In the genomic region with DNA sequence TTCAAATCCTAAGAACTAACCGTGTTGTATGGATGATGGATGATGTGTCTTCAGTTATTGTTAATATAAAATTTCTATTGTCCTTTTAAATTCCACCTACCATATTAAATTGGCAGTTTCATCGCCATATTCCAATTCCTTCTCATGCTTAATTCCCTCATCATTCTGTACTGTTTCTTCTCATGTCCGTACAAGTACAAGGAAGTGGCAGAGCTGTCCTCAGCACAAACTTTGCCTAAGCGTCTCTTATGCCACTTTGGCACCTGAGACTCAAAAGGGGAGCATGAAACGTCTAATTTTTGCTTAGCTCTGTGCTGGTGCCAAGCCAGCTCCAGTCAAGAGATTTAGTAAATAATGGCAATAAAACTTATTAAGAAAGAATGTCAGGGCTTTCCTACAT, we compare ENCODE assay signal across 16 cellular contexts.
A peak's percentile ranks its signal among the peaks of the same experiment; 100 is the strongest.
DNase-seq lines count a peak whose midpoint lies in the region; FAIRE-seq and TF ChIP-seq lines count a peak whose summit lies in the region.
"Had no signal": no experiment of that assay in that cellular context is flagged by ENCODE, and none has a peak within 500 bp of the region (broad histone marks: within the 10 kb centered on the region; RNA-seq: fewer than 3 reads in every experiment).

No MANE protein-coding gene starts in this region.

- DNase-seq in H1 (ENCODE audit: low read depth in 1 of 2, low spot score in 2 of 2) = no peak
- peak; percentile 7 for DNase-seq in kidney tubule cell (ENCODE audit: low spot score)
- no peak for DNase-seq in hypothalamus (lab: John Stamatoyannopoulos, UW)
- DNase-seq in 8988T = no peak
- DNase-seq in NCI-H774 (lab: John Stamatoyannopoulos, UW) = no peak
- DNase-seq in stimulated activated CD4-positive, alpha-beta T cell treated with anti-CD3 and anti-CD28 coated beads, Interleukin-1b, Interleukin-23, amount 100 ng/mL, for 48 hours = no peak
- DNase-seq: BE2C; CD4-positive, alpha-beta memory T cell; DMS79; GM23248 had no signal

- H2BK15ac ChIP-seq in H1 (ENCODE audit: low read length) = no peak overlapping the region

- H4K20me1 ChIP-seq in H1 (replicated peaks in 1 of 2; ENCODE audit: control insufficient read depth in 1 of 2, insufficient read depth in 2 of 2, low read length in 2 of 2) = no peaks in the 10 kb centered on the region

- CTCF ChIA-PET in H1 (lab: Charles Lee; ENCODE audit: partially characterized antibody) = interaction anchor here (0.6 to 1.4 kb wide), 8 partner anchors 8 to 870 kb away, joined by 3 to 5 read pairs (median 3); no protein-coding TSS in a partner anchor

- H3K4me3 ChIP-seq in HUES6 (ENCODE audit: low read depth, low read length) (no peak overlapping the region), H1 (ENCODE audit: extremely low read depth in 1 of 4, insufficient read depth in 2 of 4, low read depth in 3 of 4, low read length in 4 of 4) (no peak overlapping the region)
- H3K4me3 ChIP-seq: A549, GM12878, GM23248, HAP-1 had no signal

- H3K23ac ChIP-seq in H1 (ENCODE audit: insufficient read length) = no peak overlapping the region

- H3K36me3 ChIP-seq in HUES6 (ENCODE audit: control insufficient read depth, insufficient read depth, low read length) (no peaks in the 10 kb centered on the region), H1 (ENCODE audit: control insufficient read depth in 2 of 4, insufficient read depth in 4 of 4, low read length in 3 of 4) (no peaks in the 10 kb centered on the region)
- H3K36me3 ChIP-seq: BE2C, HAP-1 had no signal

- H3K18ac ChIP-seq in H1 (ENCODE audit: extremely low read depth, low read length) = no peak overlapping the region

- H3K27me3 ChIP-seq in HUES6 (ENCODE audit: control insufficient read depth, insufficient read depth, low read length) = no peaks in the 10 kb centered on the region
- no peaks in the 10 kb centered on the region for H3K27me3 ChIP-seq in H1 (replicated peaks in 1 of 4; ENCODE audit: control insufficient read depth in 3 of 4, extremely low read depth in 1 of 4, insufficient read depth in 3 of 4, low read length in 3 of 4)
- H3K27me3 ChIP-seq: BE2C had no signal

- no peak for TF ChIP-seq CTCF in H1 (IDR thresholded peaks at IDR 0.05; ENCODE audit: control extremely low read depth in 1 of 3, insufficient read depth in 1 of 3, low read depth in 1 of 3, low read length in 3 of 3)

- no peak overlapping the region for H2AFZ ChIP-seq in H1 (ENCODE audit: low read length)
- H2AFZ ChIP-seq: GM23248 had no signal

- no peaks in the 10 kb centered on the region for H3K79me1 ChIP-seq in H1 (ENCODE audit: low read depth, low read length)

- TF ChIP-seq EP300 in H1 (IDR thresholded peaks at IDR 0.05; ENCODE audit: borderline replicate concordance in 1 of 2, low read depth in 2 of 2, low read length in 2 of 2) = no peak

- WGBS in H1 (ENCODE audit: extremely low coverage in 1 of 2, insufficient coverage in 1 of 2, insufficient read length in 1 of 2, insufficient replicate concordance in 2 of 2, low coverage in 1 of 2, low lambda C conversion rate in 2 of 2, missing lambda C conversion rate in 1 of 2), 2 experiments = 91% methylated on average over 5 of the region's 5 CpGs; no CpG with 5 or more reads in 1 of the 2 experiments

- no peaks in the 10 kb centered on the region; the same call in 1 of the 2 replicates for H3K23me2 ChIP-seq in H1 (ENCODE audit: low read depth, low read length)

- H3K9me3 ChIP-seq in HUES6 (ENCODE audit: control insufficient read depth, insufficient read depth, low read depth, low read length) (no peaks in the 10 kb centered on the region), H1 (ENCODE audit: insufficient read depth in 2 of 2, low read depth in 1 of 2, low read length in 1 of 2) (no peaks in the 10 kb centered on the region)
- H3K9me3 ChIP-seq: A549, BE2C, HAP-1 had no signal

- no peak overlapping the region for H3K9ac ChIP-seq in HUES6 (ENCODE audit: low read length)
- H3K9ac ChIP-seq in H1 (replicated peaks in 1 of 4; ENCODE audit: extremely low read depth in 1 of 4, low read depth in 3 of 4, low read length in 3 of 4) = no peak overlapping the region
- H3K9ac ChIP-seq: GM23248 had no signal

- no peak for TF ChIP-seq RAD21 in H1 (IDR thresholded peaks at IDR 0.05 in 1 of 2, conservative IDR thresholded peaks at IDR 0.05 in 1 of 2; ENCODE audit: low read depth in 2 of 2, low read length in 2 of 2)

- H4K91ac ChIP-seq in H1 (replicated peaks; ENCODE audit: insufficient read length, low read length) = peak overlapping the region; percentile 86

- H3K4me1 ChIP-seq in HUES6 (ENCODE audit: control insufficient read depth, insufficient read depth, low read length) = peaks cover 52% of the 10 kb centered on the region
- peaks cover 0 to 13% (median 4%) of the 10 kb centered on the region in 4 experiments; a peak in 4 of 7 replicates for H3K4me1 ChIP-seq in H1 (replicated peaks in 1 of 4; ENCODE audit: control insufficient read depth in 3 of 4, insufficient read depth in 4 of 4, low read length in 3 of 4)
- H3K4me1 ChIP-seq: A549, BE2C had no signal

- no peak for FAIRE-seq in H1 (lab: Jason Lieb, UNC)
- FAIRE-seq: A549, GM12878, HepG2 had no signal

- no peak overlapping the region for H3K14ac ChIP-seq in H1 (ENCODE audit: insufficient read length)

- no peak overlapping the region for H4K8ac ChIP-seq in H1 (ENCODE audit: extremely low read depth, insufficient read depth, low read length)

- H2BK12ac ChIP-seq in H1 (ENCODE audit: low read depth, low read length) = peak overlapping the region; percentile 86

- no peak for TF ChIP-seq POLR2A in H1 (IDR thresholded peaks at IDR 0.05; ENCODE audit: control extremely low read depth in 1 of 2, low read depth in 2 of 2, low read length in 2 of 2)

- H3K79me2 ChIP-seq in H1 (ENCODE audit: control insufficient read depth in 1 of 2, insufficient read depth in 2 of 2, low read length in 2 of 2) = no peaks in the 10 kb centered on the region

- no peak overlapping the region for H3K56ac ChIP-seq in H1 (replicated peaks; ENCODE audit: insufficient read length, low read depth, low read length)

- no peak overlapping the region for H3K4me2 ChIP-seq in H1 (ENCODE audit: insufficient read depth in 1 of 2, low read depth in 2 of 2, low read length in 2 of 2)
- H3K4me2 ChIP-seq: A549 had no signal

- peak overlapping the region; percentile 79 for H2BK120ac ChIP-seq in H1 (replicated peaks; ENCODE audit: low read depth, low read length)

- H2BK20ac ChIP-seq in H1 (ENCODE audit: low read length) = peak overlapping the region; percentile 88

- peak overlapping the region; percentile 32 for H3K4ac ChIP-seq in H1 (replicated peaks; ENCODE audit: insufficient read length, low read depth, low read length)

- peak overlapping the region; percentile 64; the same call in 1 of the 2 replicates for H3K27ac ChIP-seq in HUES6 (ENCODE audit: low read depth, low read length)
- H3K27ac ChIP-seq in H1 (ENCODE audit: low read depth, low read length) = no peak overlapping the region
- H3K27ac ChIP-seq: A549, C4-2B, GM23248 had no signal

- POLR2A ChIA-PET in H1 (lab: Charles Lee; ENCODE audit: partially characterized antibody) = no interaction called here

- 0 out of 2 replicates have a peak overlapping the region, but pooled peaks have one; percentile 17 for H2AK5ac ChIP-seq in H1 (ENCODE audit: low read depth, low read length)

- H2BK5ac ChIP-seq in H1 (ENCODE audit: low read depth, low read length) = peak overlapping the region; percentile 79; the same call in 1 of the 2 replicates

- H4K5ac ChIP-seq in H1 (ENCODE audit: insufficient read length, low read depth, low read length) = no peak overlapping the region

TF ChIP-seq in H1, 55 proteins besides CTCF, POLR2A, EP300 and RAD21:
- no peak for TF ChIP-seq RBBP5 (IDR thresholded peaks at IDR 0.05; ENCODE audit: borderline replicate concordance, low read depth, low read length)
- no peak for TF ChIP-seq SP2 (IDR thresholded peaks at IDR 0.05; ENCODE audit: low read length)
- TF ChIP-seq EGR1 (IDR thresholded peaks at IDR 0.05; ENCODE audit: borderline replicate concordance, low read depth, low read length) = no peak
- TF ChIP-seq JUND (IDR thresholded peaks at IDR 0.05; ENCODE audit: low read length) = no peak
- TF ChIP-seq, protein P1, sequence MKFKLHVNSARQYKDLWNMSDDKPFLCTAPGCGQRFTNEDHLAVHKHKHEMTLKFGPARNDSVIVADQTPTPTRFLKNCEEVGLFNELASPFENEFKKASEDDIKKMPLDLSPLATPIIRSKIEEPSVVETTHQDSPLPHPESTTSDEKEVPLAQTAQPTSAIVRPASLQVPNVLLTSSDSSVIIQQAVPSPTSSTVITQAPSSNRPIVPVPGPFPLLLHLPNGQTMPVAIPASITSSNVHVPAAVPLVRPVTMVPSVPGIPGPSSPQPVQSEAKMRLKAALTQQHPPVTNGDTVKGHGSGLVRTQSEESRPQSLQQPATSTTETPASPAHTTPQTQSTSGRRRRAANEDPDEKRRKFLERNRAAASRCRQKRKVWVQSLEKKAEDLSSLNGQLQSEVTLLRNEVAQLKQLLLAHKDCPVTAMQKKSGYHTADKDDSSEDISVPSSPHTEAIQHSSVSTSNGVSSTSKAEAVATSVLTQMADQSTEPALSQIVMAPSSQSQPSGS (IDR thresholded peaks at IDR 0.05; ENCODE audit: low read length) = no peak
- no peak for TF ChIP-seq EZH2 (IDR thresholded peaks at IDR 0.05; ENCODE audit: low read depth, low read length, severe bottlenecking)
TF ChIP-seq in H1: peak in this region for 0.
